In genomic region chr12:110038741-110039084, GRCh38 we compare ENCODE assay signal across 10 cellular contexts. TPM values are rescaled to one million over a fixed set of nuclear protein-coding genes. Genes with fewer than 3 reads are reported as not detected.
DNase-seq lines count a peak whose midpoint lies in the region; ATAC-seq, FAIRE-seq and TF ChIP-seq lines count a peak whose summit lies in the region.
"Had no signal": no experiment of that assay in that cellular context is flagged by ENCODE, and none has a peak within 500 bp of the region (broad histone marks: within the 10 kb centered on the region; RNA-seq: fewer than 3 reads in every experiment).

No MANE protein-coding gene starts in this region.

- peaks cover 33% of the 10 kb centered on the region for H3K4me1 Mint-ChIP-seq in activated naive CD4-positive, alpha-beta T cell treated with anti-CD3 and anti-CD28 coated beads, Interleukin-2, amount 50 U/mL, for 24 hours
- peaks cover 35% of the 10 kb centered on the region for H3K4me1 Mint-ChIP-seq in brain

- no peak overlapping the region for H3K4me3 Mint-ChIP-seq in activated naive CD4-positive, alpha-beta T cell treated with anti-CD3 and anti-CD28 coated beads, Interleukin-2, amount 50 U/mL, for 24 hours
- no peak overlapping the region for H3K4me3 Mint-ChIP-seq in brain
- H3K4me3 Mint-ChIP-seq: CD14-positive monocyte had no signal

- no peak for ATAC-seq in aorta (ENCODE audit: low FRiP score)

- H3K36me3 ChIP-seq in muscle layer of duodenum (ENCODE audit: control insufficient read depth in 1 of 2, insufficient read depth in 2 of 2, low read length in 2 of 2) (peaks cover 44 to 51% of the 10 kb centered on the region in 2 donors), aorta (ENCODE audit: control insufficient read depth in 1 of 2, insufficient read depth in 2 of 2, low read length in 1 of 2) (peaks cover 3 to 6% of the 10 kb centered on the region in 2 donors)

- H3K27ac ChIP-seq in muscle layer of duodenum (ENCODE audit: low read length): peak overlapping the region; percentile 58
- peak overlapping the region; percentile 83 to 98 for H3K27ac ChIP-seq in aorta (ENCODE audit: low read depth in 1 of 2, low read length in 2 of 2)

- H3K9me3 Mint-ChIP-seq in activated naive CD4-positive, alpha-beta T cell treated with anti-CD3 and anti-CD28 coated beads, Interleukin-2, amount 50 U/mL, for 24 hours: no peaks in the 10 kb centered on the region
- H3K9me3 Mint-ChIP-seq in brain: no peaks in the 10 kb centered on the region
- H3K9me3 Mint-ChIP-seq: CD14-positive monocyte had no signal

- DNase-seq in activated naive CD4-positive, alpha-beta T cell (lab: John Stamatoyannopoulos, UW): no peak
- DNase-seq in aorta: no peak
- no peak for DNase-seq in activated CD8-positive, alpha-beta memory T cell treated with anti-CD3 and anti-CD28 coated beads, Interleukin-2, amount 50 U/mL, for 48 hours
- no peak for DNase-seq in NCI-H510A (lab: John Stamatoyannopoulos, UW)
- DNase-seq in RCC 7860 (ENCODE audit: low spot score): no peak
- DNase-seq: NCI-H524 treated with DMSO at 0.1 percent for 48 hours had no signal

- no peaks in the 10 kb centered on the region for H3K27me3 ChIP-seq in muscle layer of duodenum (ENCODE audit: low read depth, low read length)
- no peaks in the 10 kb centered on the region for H3K27me3 ChIP-seq in aorta (ENCODE audit: control insufficient read depth in 1 of 2, insufficient read depth in 2 of 2, low read length in 1 of 2)

- H3K4me3 ChIP-seq in muscle layer of duodenum (ENCODE audit: low read depth in 1 of 2, low read length in 2 of 2) (no peak overlapping the region), aorta (ENCODE audit: low read length in 2 of 2) (no peak overlapping the region)

- H3K4me1 ChIP-seq in muscle layer of duodenum (ENCODE audit: control insufficient read depth in 1 of 2, insufficient read depth in 2 of 2, low read length in 2 of 2): no peaks in the 10 kb centered on the region
- peaks cover 0 to 5% of the 10 kb centered on the region in 2 donors for H3K4me1 ChIP-seq in aorta (ENCODE audit: control insufficient read depth in 1 of 2, insufficient read depth in 2 of 2, low read length in 2 of 2)

- intact Hi-C loops in aorta (cut with DNase I): loop anchor here in 1 of 2 donors (5.0 kb wide), 1 partner anchor 36 kb away; no protein-coding TSS in a partner anchor

- H3K36me3 Mint-ChIP-seq in activated naive CD4-positive, alpha-beta T cell treated with anti-CD3 and anti-CD28 coated beads, Interleukin-2, amount 50 U/mL, for 24 hours: peaks cover 17% of the 10 kb centered on the region
- H3K36me3 Mint-ChIP-seq in brain: peaks cover 59% of the 10 kb centered on the region

- no peak for TF ChIP-seq CTCF in brain (conservative IDR thresholded peaks at IDR 0.05)

- H3K9me3 ChIP-seq in muscle layer of duodenum (ENCODE audit: control insufficient read depth in 1 of 2, low read length in 2 of 2): no peaks in the 10 kb centered on the region
- H3K9me3 ChIP-seq in aorta (ENCODE audit: control insufficient read depth, low read length): no peaks in the 10 kb centered on the region

- H3K27ac Mint-ChIP-seq in activated naive CD4-positive, alpha-beta T cell treated with anti-CD3 and anti-CD28 coated beads, Interleukin-2, amount 50 U/mL, for 24 hours: peak overlapping the region; percentile 75
- peak overlapping the region in 3 of 5 experiments; percentile 62 to 76 (median 75) for H3K27ac Mint-ChIP-seq in brain

- WGBS in aorta, 2 donors: 20 to 21% methylated on average over 5 of the region's 5 CpGs

- H3K27me3 Mint-ChIP-seq in activated naive CD4-positive, alpha-beta T cell treated with anti-CD3 and anti-CD28 coated beads, Interleukin-2, amount 50 U/mL, for 24 hours: no peaks in the 10 kb centered on the region
- H3K27me3 Mint-ChIP-seq in brain: no peaks in the 10 kb centered on the region

- FAIRE-seq in RCC 7860 (lab: Jason Lieb, UNC): no peak

RNA-seq across cellular contexts. Expression of gene C12orf76, which starts 9.6 kb away (rescaled TPM):
- 56.1 TPM for polyA plus RNA-seq in brain (ENCODE audit: insufficient read depth, low read depth, low replicate concordance)
- 10 to 100 TPM; 10.5 to 18.1 TPM for total RNA-seq in aorta
- 10 to 100 TPM; 17.8 to 18.4 TPM for polyA plus RNA-seq in aorta

RNA-seq across cellular contexts. Expression of gene ANKRD13A, which starts 39.5 kb away (rescaled TPM):
- 28.1 TPM for polyA plus RNA-seq in brain (ENCODE audit: insufficient read depth, low read depth, low replicate concordance)
- total RNA-seq in aorta: 10 to 100 TPM; 50.0 to 61.9 TPM
- 10 to 100 TPM; 16.5 to 24.7 TPM for polyA plus RNA-seq in aorta

RNA-seq across cellular contexts. Expression of gene GIT2, which starts 42.5 kb away (rescaled TPM):
- polyA plus RNA-seq in brain (ENCODE audit: insufficient read depth, low read depth, low replicate concordance) (12.7 TPM), aorta (10 to 100 TPM in 1 of 2 donors, 1 to 10 TPM in 1; 9.3 to 24.8 TPM)
- total RNA-seq in aorta: 10 to 100 TPM; 54.3 to 78.0 TPM
